In the genomic region with DNA sequence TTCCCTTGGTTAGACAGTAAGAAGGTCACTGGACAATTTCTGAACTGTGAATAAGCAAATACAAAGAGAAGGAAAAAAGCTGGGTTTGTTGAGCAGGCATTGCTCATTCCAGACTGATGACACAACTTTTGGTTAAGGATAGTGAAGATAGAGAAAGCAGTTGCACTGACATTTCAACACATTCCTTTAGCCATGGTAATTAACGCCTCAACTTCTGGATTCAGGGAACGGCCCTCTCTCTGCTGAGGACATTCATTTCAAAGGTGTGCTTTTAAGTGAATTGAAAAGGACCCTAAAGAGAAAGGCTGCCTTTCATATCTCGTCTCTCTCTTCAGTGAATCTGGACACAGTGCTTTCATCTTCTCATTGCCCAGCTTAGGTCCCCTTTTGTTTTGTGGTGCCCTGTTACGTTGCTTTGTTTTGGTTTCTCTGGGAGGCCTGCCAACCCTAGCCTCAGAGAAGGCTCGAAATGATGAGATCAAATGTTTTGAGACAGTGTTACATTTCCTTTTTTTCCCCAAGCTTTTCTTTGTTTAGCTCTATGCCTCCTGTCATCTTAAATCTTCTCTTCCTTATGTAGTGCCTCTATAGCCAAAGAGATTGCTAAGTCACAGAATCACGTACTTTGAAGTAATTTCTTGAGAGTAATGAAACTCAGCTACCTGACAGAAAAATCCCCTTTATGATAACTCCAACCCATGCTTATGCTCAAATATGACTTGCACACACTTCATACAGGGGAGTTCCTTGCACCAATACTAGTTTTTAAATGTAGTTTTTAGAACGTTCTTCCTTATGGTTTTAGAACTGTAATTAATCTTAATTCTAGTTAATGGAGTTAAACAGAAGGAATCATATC, we compare ENCODE assay signal across 9 cellular contexts.
DNase-seq lines count a peak whose midpoint lies in the region; ATAC-seq and TF ChIP-seq lines count a peak whose summit lies in the region.
"Had no signal": no experiment of that assay in that cellular context is flagged by ENCODE, and none has a peak within 500 bp of the region (broad histone marks: within the 10 kb centered on the region; RNA-seq: fewer than 3 reads in every experiment).

No MANE protein-coding gene starts in this region.

- peak overlapping the region; percentile 66 for H3K4me3 Mint-ChIP-seq in Calu3 (ENCODE audit: low read depth, unreplicated experiment)
- H3K4me3 Mint-ChIP-seq in activated CD8-positive, alpha-beta T cell treated with anti-CD3 and anti-CD28 coated beads for 36 hours: peak overlapping the region; percentile 34

- peak overlapping the region; percentile 95 for H3K27ac Mint-ChIP-seq in Calu3 (ENCODE audit: unreplicated experiment)
- peak overlapping the region; percentile 66 for H3K27ac Mint-ChIP-seq in activated CD8-positive, alpha-beta T cell treated with anti-CD3 and anti-CD28 coated beads for 36 hours

- H3K9me3 Mint-ChIP-seq in Calu3 (ENCODE audit: low read depth, unreplicated experiment): no peaks in the 10 kb centered on the region
- no peaks in the 10 kb centered on the region for H3K9me3 Mint-ChIP-seq in activated CD8-positive, alpha-beta T cell treated with anti-CD3 and anti-CD28 coated beads for 36 hours

- peak; percentile 36 for DNase-seq in Calu3
- DNase-seq in activated CD8-positive, alpha-beta T cell treated with anti-CD3 and anti-CD28 coated beads for 36 hours: peak; percentile 74
- DNase-seq in left cardiac atrium: peak; percentile 24
- peak; percentile 90 for DNase-seq in stromal cell of bone marrow (ENCODE audit: low read depth)
- no peak for DNase-seq in cerebellar cortex (ENCODE audit: low spot score)
- DNase-seq in NCI-H1436 treated with DMSO at 0.1 percent for 48 hours (lab: John Stamatoyannopoulos, UW): no peak
- DNase-seq: heart right ventricle had no signal

- no peaks in the 10 kb centered on the region for H3K27me3 Mint-ChIP-seq in Calu3 (ENCODE audit: unreplicated experiment)
- H3K27me3 Mint-ChIP-seq in activated CD8-positive, alpha-beta T cell treated with anti-CD3 and anti-CD28 coated beads for 36 hours: peaks cover 2% of the 10 kb centered on the region

- TF ChIP-seq CTCF in Calu3 (IDR thresholded peaks at IDR 0.05; ENCODE audit: unreplicated experiment): no peak
- TF ChIP-seq CTCF in activated CD8-positive, alpha-beta T cell treated with anti-CD3 and anti-CD28 coated beads for 36 hours (IDR thresholded peaks at IDR 0.05): no peak

- H3K36me3 Mint-ChIP-seq in Calu3 (ENCODE audit: insufficient read depth, unreplicated experiment): peaks cover 31% of the 10 kb centered on the region
- no peaks in the 10 kb centered on the region for H3K36me3 Mint-ChIP-seq in activated CD8-positive, alpha-beta T cell treated with anti-CD3 and anti-CD28 coated beads for 36 hours (ENCODE audit: low read depth)

- ATAC-seq in HG02642 (IDR thresholded peaks at IDR 0.05; ENCODE audit: poor library complexity, unreplicated experiment): peak; percentile 52
- peak; percentile 80 for ATAC-seq in activated CD8-positive, alpha-beta T cell treated with anti-CD3 and anti-CD28 coated beads for 36 hours
- ATAC-seq in left cardiac atrium: peak in 1 of 2 donors; percentile 96
- ATAC-seq in HG02973 (IDR thresholded peaks at IDR 0.05; ENCODE audit: unreplicated experiment): no peak

- H3K4me1 Mint-ChIP-seq in Calu3 (ENCODE audit: low read depth, unreplicated experiment): peaks cover 37% of the 10 kb centered on the region
- peaks cover 34% of the 10 kb centered on the region for H3K4me1 Mint-ChIP-seq in activated CD8-positive, alpha-beta T cell treated with anti-CD3 and anti-CD28 coated beads for 36 hours (ENCODE audit: low read depth)

- CTCF ChIA-PET in Calu3 (lab: Charles Lee): interaction anchor here (0.5 to 1.2 kb wide), 2 partner anchors 101 to 181 kb away, joined by 3 to 4 read pairs; no protein-coding TSS in a partner anchor
- CTCF ChIA-PET in activated CD8-positive, alpha-beta T cell treated with anti-CD3 and anti-CD28 coated beads for 36 hours (lab: Charles Lee): interaction anchor here (0.7 to 3.6 kb wide), 7 partner anchors 8 to 185 kb away, joined by 3 to 11 read pairs (median 3); no protein-coding TSS in a partner anchor

- intact Hi-C loops in Calu3 (cut with micrococcal nuclease; ENCODE audit: unreplicated experiment) (no loop called here), left cardiac atrium (cut with DNase I) (no loop called here)
- intact Hi-C loops in activated CD8-positive, alpha-beta T cell treated with anti-CD3 and anti-CD28 coated beads for 36 hours (cut with micrococcal nuclease): loop anchor here (10.0 kb wide), 1 partner anchor 198 kb away; no protein-coding TSS in a partner anchor

- BruUV-seq in Calu3 (replicated peaks; lab: Mats Ljungman, UMichigan): TSS peak; percentile 79

- POLR2A ChIA-PET in activated CD8-positive, alpha-beta T cell treated with anti-CD3 and anti-CD28 coated beads for 36 hours (lab: Charles Lee): interaction anchor here (0.6 to 0.7 kb wide), 3 partner anchors 17 to 137 kb away, joined by 3 to 4 read pairs (median 3); no protein-coding TSS in a partner anchor

Comparison
In these comparisons a context has a peak if more than half of its experiments do, and no peak if none do; other contexts are left out.
1. DNase-seq: peak in Calu3 (single experiment), activated CD8-positive, alpha-beta T cell treated with anti-CD3 and anti-CD28 coated beads for 36 hours (single experiment), left cardiac atrium (single experiment) and stromal cell of bone marrow (single experiment); none in cerebellar cortex (single experiment) and NCI-H1436 treated with DMSO at 0.1 percent for 48 hours (single experiment).